ENCODE assay signal across 22 cellular contexts in the genomic region with DNA sequence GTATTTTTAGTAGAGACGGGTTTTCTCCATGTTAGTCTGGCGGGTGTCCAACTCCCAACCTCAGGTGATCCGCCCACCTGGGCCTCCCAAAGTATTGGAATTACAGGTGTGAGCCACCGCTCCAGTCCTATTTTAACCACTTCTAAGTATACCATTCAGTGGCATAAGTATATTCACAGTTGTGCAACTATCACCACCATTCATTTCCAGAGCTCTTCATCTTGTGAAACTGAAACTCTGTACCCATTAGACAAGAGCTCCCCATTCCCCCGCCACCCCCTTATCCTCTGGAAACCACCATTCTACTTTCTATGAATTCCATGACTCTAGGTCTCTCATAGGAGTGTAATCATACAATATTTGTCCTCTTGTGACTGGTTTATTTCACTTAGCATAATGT. TPM values are rescaled to one million over a fixed set of nuclear protein-coding genes. Genes with fewer than 3 reads are reported as not detected.
DNase-seq lines count a peak whose midpoint lies in the region; ATAC-seq and TF ChIP-seq lines count a peak whose summit lies in the region.
"Had no signal": no experiment of that assay in that cellular context is flagged by ENCODE, and none has a peak within 500 bp of the region (broad histone marks: within the 10 kb centered on the region; RNA-seq: fewer than 3 reads in every experiment).

No MANE protein-coding gene starts in this region.

- H3K27ac ChIP-seq in SK-N-SH (ENCODE audit: low read depth in 2 of 2, low read length in 1 of 2) = no peak overlapping the region
- H3K27ac ChIP-seq: 22Rv1, lower lobe of right lung, neutrophil, SJCRH30, upper lobe of left lung had no signal

- peaks cover 12% of the 10 kb centered on the region for H3K4me1 Mint-ChIP-seq in stimulated activated memory B cell treated with anti-CD40 and anti-IgM and Interleukin-4, amounts not matched to agents 10 μg/mL and 1 μg/mL and 100 μg/mL, for 72 hours
- H3K4me1 Mint-ChIP-seq in type B pancreatic cell (ENCODE audit: unreplicated experiment) = peaks cover 4% of the 10 kb centered on the region

- POLR2A ChIA-PET in SK-N-SH (lab: Yijun Ruan, JAX) = interaction anchor here (0.6 kb wide), 1 partner anchor 70 kb away, joined by 3 read pairs; no protein-coding TSS in a partner anchor

- no peak for TF ChIP-seq EP300 in SK-N-SH (IDR thresholded peaks at IDR 0.05; ENCODE audit: borderline replicate concordance in 1 of 2, low read depth in 1 of 2, low read length in 1 of 2)

- H3K4me1 ChIP-seq in SK-N-SH (ENCODE audit: control insufficient read depth in 1 of 2, insufficient read depth in 2 of 2, low read depth in 1 of 2, low read length in 1 of 2) = peaks cover 0 to 9% of the 10 kb centered on the region in 2 experiments; a peak in 1 of 4 replicates
- H3K4me1 ChIP-seq: SJCRH30 had no signal

- TF ChIP-seq RAD21 in SK-N-SH (IDR thresholded peaks at IDR 0.05; ENCODE audit: low read length) = no peak

- no peak overlapping the region for H3K9ac ChIP-seq in SK-N-SH

- no peaks in the 10 kb centered on the region for H3K27me3 ChIP-seq in SK-N-SH (ENCODE audit: insufficient read depth)
- H3K27me3 ChIP-seq: neutrophil, upper lobe of left lung had no signal

- ATAC-seq in stimulated activated memory B cell treated with anti-CD40 and anti-IgM and Interleukin-4, amounts not matched to agents 10 μg/mL and 1 μg/mL and 100 μg/mL, for 72 hours = peak; percentile 14
- ATAC-seq: lower lobe of right lung had no signal

- no peaks in the 10 kb centered on the region for H3K79me2 ChIP-seq in SK-N-SH (ENCODE audit: insufficient read depth)

- no peaks in the 10 kb centered on the region for H3K36me3 ChIP-seq in SK-N-SH (replicated peaks in 1 of 2; ENCODE audit: control insufficient read depth in 1 of 2, insufficient read depth in 2 of 2, low read length in 1 of 2)
- H3K36me3 ChIP-seq: lower lobe of right lung, neutrophil, SJCRH30, upper lobe of left lung had no signal

- no peak overlapping the region for H3K4me2 ChIP-seq in SK-N-SH

- no peak overlapping the region for H3K4me3 Mint-ChIP-seq in stimulated activated memory B cell treated with anti-CD40 and anti-IgM and Interleukin-4, amounts not matched to agents 10 μg/mL and 1 μg/mL and 100 μg/mL, for 72 hours
- H3K4me3 Mint-ChIP-seq in type B pancreatic cell = no peak overlapping the region
- H3K4me3 Mint-ChIP-seq: activated B cell treated with CpG ODN at 0.5 μM for 24 hours; activated T-helper 1 cell treated with anti-CD3 and anti-CD28 coated beads, Interleukin-12 subunit alpha, Interleukin-12 subunit beta, Interleukin-2, Interleukin-4 antibody, amounts not matched to agents 30 ng/mL and 10 ng/mL and 1 ng/mL, durations not matched to agents 14 hours and 24 hours and 36 hours had no signal

- no peak for TF ChIP-seq CTCF in SK-N-SH (IDR thresholded peaks at IDR 0.05)
- TF ChIP-seq CTCF in type B pancreatic cell (conservative IDR thresholded peaks at IDR 0.05) = no peak

- no peak overlapping the region for H3K4me3 ChIP-seq in SK-N-SH (ENCODE audit: low read depth in 2 of 2, low read length in 1 of 2)
- H3K4me3 ChIP-seq: lower lobe of right lung, SJCRH30, upper lobe of left lung had no signal

- H3K9me2 ChIP-seq in SK-N-SH = no peaks in the 10 kb centered on the region

- CTCF ChIA-PET in SK-N-SH (lab: Yijun Ruan, JAX) = interaction anchor here (1.7 to 1.8 kb wide), 2 partner anchors 18 to 26 kb away, joined by 5 to 10 read pairs; no protein-coding TSS in a partner anchor

- WGBS in SK-N-SH (ENCODE audit: low lambda C conversion rate) = 98% methylated on average over 5 of the region's 5 CpGs

- H4K20me1 ChIP-seq in SK-N-SH (ENCODE audit: insufficient read depth) = no peaks in the 10 kb centered on the region

- H3F3A ChIP-seq in SK-N-SH (replicated peaks; ENCODE audit: insufficient read depth) = peaks cover 16% of the 10 kb centered on the region

- DNase-seq in SIG-M5 treated with dmso at 0.1 percent for 504 hours (lab: John Stamatoyannopoulos, UW; ENCODE audit: unreplicated experiment) = peak; percentile 52
- no peak for DNase-seq in SIG-M5 (lab: John Stamatoyannopoulos, UW)
- DNase-seq in stimulated activated CD4-positive, alpha-beta T cell treated with anti-CD3 and anti-CD28 coated beads, Interleukin-12 subunit alpha, Interleukin-12 subunit beta, amount 100 ng/mL, for 48 hours (ENCODE audit: low read depth in 2 of 3, low spot score in 1 of 3) = peak in 2 of 3 donors; percentile 25 to 43
- no peak for DNase-seq in stimulated activated CD4-positive, alpha-beta T cell treated with anti-CD3 and anti-CD28 coated beads, Interleukin-4, amount 100 ng/mL, for 4 hours
- peak; percentile 15 for DNase-seq in activated naive CD4-positive, alpha-beta T cell treated with anti-CD3 and anti-CD28 coated beads, Interleukin-2, amount 50 U/mL, for 16 hours
- DNase-seq in SK-N-SH = no peak
- no peak for DNase-seq in type B pancreatic cell (ENCODE audit: extremely low spot score, unreplicated experiment)
- DNase-seq: activated B cell treated with CpG ODN at 0.5 μM for 24 hours, AML-193, amniotic stem cell, dermis blood vessel endothelial cell, GOT3, hippocampal formation, lower lobe of right lung, NCI-H146, NCI-H2171, SJCRH30, upper lobe of left lung had no signal

- H3K36me3 Mint-ChIP-seq in stimulated activated memory B cell treated with anti-CD40 and anti-IgM and Interleukin-4, amounts not matched to agents 10 μg/mL and 1 μg/mL and 100 μg/mL, for 72 hours = no peaks in the 10 kb centered on the region
- no peaks in the 10 kb centered on the region for H3K36me3 Mint-ChIP-seq in type B pancreatic cell

- H3K9me3 Mint-ChIP-seq in stimulated activated memory B cell treated with anti-CD40 and anti-IgM and Interleukin-4, amounts not matched to agents 10 μg/mL and 1 μg/mL and 100 μg/mL, for 72 hours = peaks cover 11% of the 10 kb centered on the region
- H3K9me3 Mint-ChIP-seq in type B pancreatic cell = no peaks in the 10 kb centered on the region
- H3K9me3 Mint-ChIP-seq: activated T-helper 1 cell treated with anti-CD3 and anti-CD28 coated beads, Interleukin-12 subunit alpha, Interleukin-12 subunit beta, Interleukin-2, Interleukin-4 antibody, amounts not matched to agents 30 ng/mL and 10 ng/mL and 1 ng/mL, durations not matched to agents 14 hours and 24 hours and 36 hours had no signal

- H2AFZ ChIP-seq in SK-N-SH (ENCODE audit: low read depth) = no peak overlapping the region

- H3K9me3 ChIP-seq in SK-N-SH = no peaks in the 10 kb centered on the region
- H3K9me3 ChIP-seq: lower lobe of right lung, neutrophil, upper lobe of left lung had no signal

- H3K27me3 Mint-ChIP-seq in stimulated activated memory B cell treated with anti-CD40 and anti-IgM and Interleukin-4, amounts not matched to agents 10 μg/mL and 1 μg/mL and 100 μg/mL, for 72 hours = no peaks in the 10 kb centered on the region
- H3K27me3 Mint-ChIP-seq in type B pancreatic cell = peaks cover 27% of the 10 kb centered on the region

- H3K27ac Mint-ChIP-seq in stimulated activated memory B cell treated with anti-CD40 and anti-IgM and Interleukin-4, amounts not matched to agents 10 μg/mL and 1 μg/mL and 100 μg/mL, for 72 hours = no peak overlapping the region
- H3K27ac Mint-ChIP-seq in type B pancreatic cell = no peak overlapping the region
- H3K27ac Mint-ChIP-seq: activated B cell treated with CpG ODN at 0.5 μM for 24 hours; activated T-helper 1 cell treated with anti-CD3 and anti-CD28 coated beads, Interleukin-12 subunit alpha, Interleukin-12 subunit beta, Interleukin-2, Interleukin-4 antibody, amounts not matched to agents 30 ng/mL and 10 ng/mL and 1 ng/mL, durations not matched to agents 14 hours and 24 hours and 36 hours had no signal

TF ChIP-seq in SK-N-SH, 30 proteins besides CTCF, POLR2A, EP300 and RAD21:
- TF ChIP-seq EZH2phosphoT487 (IDR thresholded peaks at IDR 0.05; ENCODE audit: borderline replicate concordance, low read depth) (no peak), RXRA (IDR thresholded peaks at IDR 0.05; ENCODE audit: borderline replicate concordance, low read depth) (no peak)

RNA-seq across cellular contexts. Expression of a gene that starts 40.2 kb away (rescaled TPM):
- polyA plus RNA-seq in SK-N-SH (2012; rRNA removed) = 44.1 and 63.1 TPM in 2 replicates
- 86.4 and 126 TPM in 2 replicates for polyA plus RNA-seq in SK-N-SH (2012; cell fraction: cytosol; rRNA removed)
- 17.2 and 18.0 TPM in 2 replicates for polyA plus RNA-seq in SK-N-SH (2012; cell fraction: nucleus; rRNA removed)
- 76.3 and 82.5 TPM in 2 replicates for total RNA-seq in type B pancreatic cell (ENCODE audit: low replicate concordance)

RNA-seq across cellular contexts. Expression of a gene that starts 43.5 kb away (rescaled TPM):
- polyA plus RNA-seq in SK-N-SH (2012; rRNA removed) = 35.5 and 38.2 TPM in 2 replicates
- polyA plus RNA-seq in SK-N-SH (2012; cell fraction: cytosol; rRNA removed) = 29.5 and 29.9 TPM in 2 replicates
- 71.0 and 76.7 TPM in 2 replicates for polyA plus RNA-seq in SK-N-SH (2012; cell fraction: nucleus; rRNA removed)
- total RNA-seq in type B pancreatic cell (ENCODE audit: low replicate concordance) = 65.2 and 70.3 TPM in 2 replicates

Comparison
In these comparisons a context has a peak if more than half of its experiments do, and no peak if none do; other contexts are left out.
1. DNase-seq: peak in SIG-M5 treated with dmso at 0.1 percent for 504 hours (single experiment), stimulated activated CD4-positive, alpha-beta T cell treated with anti-CD3 and anti-CD28 coated beads, Interleukin-12 subunit alpha, Interleukin-12 subunit beta, amount 100 ng/mL, for 48 hours (2 of 3) and activated naive CD4-positive, alpha-beta T cell treated with anti-CD3 and anti-CD28 coated beads, Interleukin-2, amount 50 U/mL, for 16 hours (single experiment); none in SIG-M5 (single experiment), stimulated activated CD4-positive, alpha-beta T cell treated with anti-CD3 and anti-CD28 coated beads, Interleukin-4, amount 100 ng/mL, for 4 hours (0 of 2), SK-N-SH (single experiment) and type B pancreatic cell (single experiment).